1 cellular context compared by ENCODE assay signal in genomic region chr1:230901711-230902110, GRCh38.
TF ChIP-seq lines count a peak whose summit lies in the region.

No MANE protein-coding gene starts in this region.

TF ChIP-seq in IMR-90, 13 proteins besides CTCF, POLR2A, EP300 and RAD21 (continued from another document):
- TF ChIP-seq ELK1 (IDR thresholded peaks at IDR 0.05; ENCODE audit: borderline replicate concordance, low read depth, low read length) (no peak), CHD1 (IDR thresholded peaks at IDR 0.05; ENCODE audit: low read depth, low read length) (no peak), MAZ (IDR thresholded peaks at IDR 0.05; ENCODE audit: borderline replicate concordance, low read depth, low read length) (no peak)
